In genomic region chr1:91537281-91538069, GRCh38 we compare ENCODE assay signal across 15 cellular contexts. TPM values are rescaled to one million over a fixed set of nuclear protein-coding genes. Genes with fewer than 3 reads are reported as not detected.
DNase-seq lines count a peak whose midpoint lies in the region; ATAC-seq, FAIRE-seq and TF ChIP-seq lines count a peak whose summit lies in the region.
"Had no signal": no experiment of that assay in that cellular context is flagged by ENCODE, and none has a peak within 500 bp of the region (broad histone marks: within the 10 kb centered on the region; RNA-seq: fewer than 3 reads in every experiment).

No MANE protein-coding gene starts in this region.

- H3K36me3 ChIP-seq in esophagus (ENCODE audit: control insufficient read depth in 2 of 2, insufficient read depth in 2 of 2, low read length in 1 of 2) (no peaks in the 10 kb centered on the region), mucosa of descending colon (ENCODE audit: low read depth) (no peaks in the 10 kb centered on the region), HepG2 (replicated peaks in 1 of 2; ENCODE audit: control insufficient read depth in 1 of 2, insufficient read depth in 2 of 2, low read length in 2 of 2) (no peaks in the 10 kb centered on the region), endodermal cell (ENCODE audit: control insufficient read depth, insufficient read depth, low read length) (no peaks in the 10 kb centered on the region)
- H3K36me3 ChIP-seq: BLaER1 treated with 17β-estradiol and CSF1 and Interleukin-3, amounts not matched to agents 10 nM and 100 nM had no signal

- no peak for TF ChIP-seq POLR2A in HepG2 (IDR thresholded peaks at IDR 0.05; ENCODE audit: insufficient read depth in 1 of 2, low read depth in 2 of 2, low read length in 2 of 2)

- H3K27ac ChIP-seq in esophagus (ENCODE audit: low read depth in 2 of 2, low read length in 1 of 2): peak overlapping the region; percentile 6 to 45
- no peak overlapping the region for H3K27ac ChIP-seq in HepG2 (ENCODE audit: extremely low read length, insufficient read depth, low read length)
- no peak overlapping the region for H3K27ac ChIP-seq in endodermal cell (ENCODE audit: low read depth, low read length)
- H3K27ac ChIP-seq: BLaER1 treated with 17β-estradiol and CSF1 and Interleukin-3, amounts not matched to agents 10 nM and 100 nM had no signal

- TF ChIP-seq CTCF in mucosa of descending colon (IDR thresholded peaks at IDR 0.05) (no peak), HepG2 (CRISPR knock-in tag; IDR thresholded peaks at IDR 0.05) (no peak), endodermal cell (conservative IDR thresholded peaks at IDR 0.05) (no peak)

- H3K9me3 Mint-ChIP-seq in endodermal cell: no peaks in the 10 kb centered on the region

- no peaks in the 10 kb centered on the region for H3K36me3 Mint-ChIP-seq in endodermal cell (ENCODE audit: low read depth)

- ATAC-seq in mucosa of descending colon (peak; percentile 23), HepG2 (no peak)

- H3K4me3 ChIP-seq in esophagus (ENCODE audit: low read depth in 1 of 2, low read length in 2 of 2) (no peak overlapping the region), mucosa of descending colon (no peak overlapping the region), HepG2 (replicated peaks in 1 of 3; ENCODE audit: insufficient read depth in 1 of 3, low read depth in 2 of 3, low read length in 3 of 3) (no peak overlapping the region), endodermal cell (ENCODE audit: low read length) (no peak overlapping the region)
- H3K4me3 ChIP-seq: BLaER1 treated with 17β-estradiol and CSF1 and Interleukin-3, amounts not matched to agents 10 nM and 100 nM had no signal

- CTCF ChIA-PET in HepG2 (lab: Yijun Ruan, JAX; ENCODE audit: low intra/inter-chr PET ratio, low total read pairs): no interaction called here

- no TSS peak for BruUV-seq in HepG2 (replicated peaks; lab: Mats Ljungman, UMichigan)

- intact Hi-C loops in mucosa of descending colon (cut with DNase I, micrococcal nuclease): no loop called here
- intact Hi-C loops in HepG2 (cut with micrococcal nuclease; ENCODE audit: unreplicated experiment): no loop called here

- H2AFZ ChIP-seq in HepG2 (ENCODE audit: low read length): no peak overlapping the region

- H3K4me1 Mint-ChIP-seq in endodermal cell: peaks cover 5% of the 10 kb centered on the region

- H3K9me3 ChIP-seq in esophagus (ENCODE audit: control insufficient read depth in 2 of 2, insufficient read depth in 1 of 2, low read depth in 1 of 2, low read length in 1 of 2): no peaks in the 10 kb centered on the region
- H3K9me3 ChIP-seq in mucosa of descending colon: no peaks in the 10 kb centered on the region
- no peaks in the 10 kb centered on the region for H3K9me3 ChIP-seq in HepG2 (ENCODE audit: low read length)
- H3K9me3 ChIP-seq in endodermal cell (ENCODE audit: control insufficient read depth, low read length): no peaks in the 10 kb centered on the region

- H3K27me3 Mint-ChIP-seq in endodermal cell (ENCODE audit: insufficient read depth): no peaks in the 10 kb centered on the region
- H3K27me3 Mint-ChIP-seq: activated T-cell treated with anti-CD3 and anti-CD28 coated beads, Interleukin-2, amount 50 U/mL, for 24 hours had no signal

- H3K9ac ChIP-seq in HepG2 (ENCODE audit: insufficient read depth, low read depth, low read length): no peak overlapping the region
- no peak overlapping the region for H3K9ac ChIP-seq in endodermal cell (ENCODE audit: extremely low read depth, low read length, poor library complexity, severe bottlenecking)
- H3K9ac ChIP-seq: BLaER1 treated with 17β-estradiol and CSF1 and Interleukin-3, amounts not matched to agents 10 nM and 100 nM had no signal

- TF ChIP-seq EP300 in HepG2 (IDR thresholded peaks at IDR 0.05; ENCODE audit: low read depth in 2 of 2, low read length in 2 of 2) (no peak), HepG2 (CRISPR knock-in tag; IDR thresholded peaks at IDR 0.05; ENCODE audit: borderline replicate concordance) (no peak)

- H3K4me1 ChIP-seq in esophagus (ENCODE audit: control insufficient read depth in 2 of 2, insufficient read depth in 2 of 2, low read length in 1 of 2) (no peaks in the 10 kb centered on the region), mucosa of descending colon (ENCODE audit: low read depth) (no peaks in the 10 kb centered on the region), HepG2 (ENCODE audit: insufficient read depth, low read length) (no peaks in the 10 kb centered on the region), endodermal cell (ENCODE audit: control insufficient read depth, insufficient read depth, low read length) (no peaks in the 10 kb centered on the region)

- TF ChIP-seq RAD21 in HepG2 (CRISPR knock-in tag; IDR thresholded peaks at IDR 0.05): no peak

- H3K4me3 Mint-ChIP-seq in endodermal cell: no peak overlapping the region
- H3K4me3 Mint-ChIP-seq: activated T-cell treated with anti-CD3 and anti-CD28 coated beads, Interleukin-2, amount 50 U/mL, for 24 hours had no signal

- no peak for FAIRE-seq in HepG2 (lab: Jason Lieb, UNC)

- no peak overlapping the region for H3K4me2 ChIP-seq in HepG2 (ENCODE audit: low read depth, low read length)
- H3K4me2 ChIP-seq: BLaER1 treated with 17β-estradiol and CSF1 and Interleukin-3, amounts not matched to agents 10 nM and 100 nM had no signal

- DNase-seq in AG08396 (ENCODE audit: low spot score): peak; percentile 59
- peak; percentile 61 for DNase-seq in NCI-H1105 treated with DMSO at 0.1 percent for 48 hours (lab: John Stamatoyannopoulos, UW)
- DNase-seq in mucosa of descending colon: no peak
- no peak for DNase-seq in HepG2 (ENCODE audit: low spot score)
- DNase-seq in RKO (ENCODE audit: low spot score): no peak
- DNase-seq in activated effector memory CD4-positive, alpha-beta T cell treated with anti-CD3 and anti-CD28 coated beads, Interleukin-2, amount 50 U/mL, for 16 hours: no peak
- DNase-seq in endodermal cell: no peak
- DNase-seq: activated CD4-positive, CD25-positive, alpha-beta regulatory T cell; activated T-cell treated with anti-CD3 and anti-CD28 coated beads, Interleukin-2, amount 50 U/mL, for 24 hours; caudate nucleus; GOT3; KBM-7; NCI-H446 had no signal

- no peak overlapping the region for H3K27ac Mint-ChIP-seq in endodermal cell
- H3K27ac Mint-ChIP-seq: activated T-cell treated with anti-CD3 and anti-CD28 coated beads, Interleukin-2, amount 50 U/mL, for 24 hours had no signal

- in situ Hi-C loops in HepG2 (cut with HindIII; ENCODE audit: extremely low pct_ligation_motif_present, low pct_unique_long_range_greater_than_20kb): no loop called here

- no peaks in the 10 kb centered on the region for H4K20me1 ChIP-seq in HepG2 (ENCODE audit: insufficient read depth, low read length)
- H4K20me1 ChIP-seq: BLaER1 treated with 17β-estradiol and CSF1 and Interleukin-3, amounts not matched to agents 10 nM and 100 nM had no signal

- no peaks in the 10 kb centered on the region for H3K79me2 ChIP-seq in HepG2 (ENCODE audit: insufficient read depth, low read length)

- POLR2A ChIA-PET in HepG2 (lab: Yijun Ruan, JAX): no interaction called here

- no peaks in the 10 kb centered on the region for H3K27me3 ChIP-seq in esophagus (ENCODE audit: control insufficient read depth in 1 of 2, insufficient read depth in 2 of 2, low read length in 2 of 2)
- H3K27me3 ChIP-seq in HepG2 (ENCODE audit: control insufficient read depth in 1 of 2, insufficient read depth in 2 of 2, low read length in 2 of 2): no peaks in the 10 kb centered on the region
- H3K27me3 ChIP-seq in endodermal cell (ENCODE audit: control insufficient read depth, insufficient read depth, low read length, poor library complexity, severe bottlenecking): no peaks in the 10 kb centered on the region
- H3K27me3 ChIP-seq: BLaER1 treated with 17β-estradiol and CSF1 and Interleukin-3, amounts not matched to agents 10 nM and 100 nM had no signal

RNA-seq across cellular contexts. Expression of gene CDC7, which starts 36.8 kb away (rescaled TPM):
- 1 to 10 TPM; 2.8 to 4.9 TPM for polyA plus RNA-seq in esophagus
- 1 to 10 TPM; 3.6 to 5.0 (median 3.9) TPM for total RNA-seq in mucosa of descending colon
- total RNA-seq in HepG2 (2016; rRNA removed; fragmentation: Illumina TruSeq; extraction: Trizol): 12.6 and 19.2 TPM in 2 replicates
- total RNA-seq in HepG2 (2016; cell fraction: cytosol; rRNA removed; fragmentation: Illumina TruSeq; extraction: Trizol; ENCODE audit: low read depth): 8.9 and 13.3 TPM in 2 replicates
- total RNA-seq in HepG2 (2016; cell fraction: insoluble cytoplasmic fraction; rRNA removed; fragmentation: Illumina TruSeq; extraction: Trizol): 12.7 and 17.3 TPM in 2 replicates
- 5.8 and 8.1 TPM in 2 replicates for total RNA-seq in HepG2 (2016; cell fraction: membrane; rRNA removed; fragmentation: Illumina TruSeq; extraction: Trizol)
- total RNA-seq in HepG2 (2016; cell fraction: nucleus; rRNA removed; fragmentation: Illumina TruSeq; extraction: Trizol): 12.3 and 15.6 TPM in 2 replicates
- polyA plus RNA-seq in HepG2 (2011; rRNA removed): 2.3 and 2.5 TPM in 2 replicates
- 1.0 and 1.2 TPM in 2 replicates for polyA plus RNA-seq in HepG2 (2011; cell fraction: cytosol; rRNA removed)
- polyA plus RNA-seq in HepG2 (2011; cell fraction: nucleus; rRNA removed): 7.1 and 10.3 TPM in 2 replicates
- 2.8 and 3.6 TPM in 2 replicates for polyA plus RNA-seq in HepG2 (2012)
- 0.80 and 0.94 TPM in 2 replicates for polyA plus RNA-seq in HepG2 (2016; cell fraction: cytosol; fragmentation: Illumina TruSeq; extraction: Trizol; ENCODE audit: low read depth)
- 12.3 and 12.4 TPM in 2 replicates for polyA plus RNA-seq in HepG2 (2016; cell fraction: insoluble cytoplasmic fraction; fragmentation: Illumina TruSeq; extraction: Trizol; ENCODE audit: low read depth)
- 1.9 and 2.0 TPM in 2 replicates for polyA plus RNA-seq in HepG2 (2016; cell fraction: membrane; fragmentation: Illumina TruSeq; extraction: Trizol; ENCODE audit: low read depth)
- polyA plus RNA-seq in HepG2 (2016; cell fraction: nucleus; fragmentation: Illumina TruSeq; extraction: Trizol; ENCODE audit: insufficient read depth, low read depth): 26.6 and 27.9 TPM in 2 replicates
- 2.2 and 24.5 TPM in 2 replicates for polyA minus RNA-seq in HepG2 (2011; rRNA and poly(A)+ RNA removed; ENCODE audit: low replicate concordance)
- polyA minus RNA-seq in HepG2 (2011; cell fraction: cytosol; rRNA and poly(A)+ RNA removed): 4.2 and 5.4 TPM in 2 replicates
- 29.9 and 30.3 TPM in 2 replicates for polyA minus RNA-seq in HepG2 (2011; cell fraction: nucleus; rRNA and poly(A)+ RNA removed)
- 10 to 100 TPM; 41.7 to 44.7 TPM for total RNA-seq in endodermal cell
- 39.5 TPM for polyA plus RNA-seq in endodermal cell (2013, experiment 1 of 2)
- polyA plus RNA-seq in endodermal cell (2013, experiment 2 of 2): 39.7 TPM

Comparison
In these comparisons a context has a peak if more than half of its experiments do, and no peak if none do; other contexts are left out.
1. DNase-seq: peak in AG08396 (single experiment) and NCI-H1105 treated with DMSO at 0.1 percent for 48 hours (single experiment); none in mucosa of descending colon (0 of 3), HepG2 (single experiment), RKO (single experiment), activated effector memory CD4-positive, alpha-beta T cell treated with anti-CD3 and anti-CD28 coated beads, Interleukin-2, amount 50 U/mL, for 16 hours (single experiment) and endodermal cell (single experiment).
2. H3K27ac ChIP-seq: peak in esophagus (2 of 2); none in HepG2 (single experiment) and endodermal cell (single experiment).